Comparison of ENCODE assay signal across 12 cellular contexts in the genomic region with DNA sequence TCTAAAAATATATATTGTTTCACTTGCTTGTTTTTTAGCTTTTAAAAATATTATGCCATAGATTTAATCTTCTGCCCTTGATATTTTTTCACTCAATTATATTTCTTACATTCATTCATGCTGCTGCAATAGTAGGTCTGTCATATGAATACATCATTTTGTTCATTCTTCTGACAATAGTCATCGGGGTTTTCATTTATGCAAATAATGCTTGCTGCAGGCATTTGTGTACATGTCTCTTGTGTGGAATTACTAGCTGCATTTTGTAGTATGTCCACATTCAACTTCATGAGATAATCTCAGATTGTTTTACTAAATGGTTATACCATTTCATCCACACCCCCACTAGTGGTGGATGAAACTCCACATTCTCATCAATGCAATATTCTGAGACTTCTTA. TPM values are rescaled to one million over a fixed set of nuclear protein-coding genes. Genes with fewer than 3 reads are reported as not detected.
A peak's percentile ranks its signal among the peaks of the same experiment; 100 is the strongest.
DNase-seq lines count a peak whose midpoint lies in the region; ATAC-seq lines count a peak whose summit lies in the region.
"Had no signal": no experiment of that assay in that cellular context is flagged by ENCODE, and none has a peak within 500 bp of the region (broad histone marks: within the 10 kb centered on the region; RNA-seq: fewer than 3 reads in every experiment).

No MANE protein-coding gene starts in this region.

- H3K9me3 Mint-ChIP-seq in memory B cell = no peaks in the 10 kb centered on the region
- H3K9me3 Mint-ChIP-seq: naive thymus-derived CD8-positive, alpha-beta T cell had no signal

- DNase-seq in T-helper 17 cell (no peak), memory B cell (ENCODE audit: low spot score in 2 of 2) (no peak), hypothalamus (lab: John Stamatoyannopoulos, UW) (no peak)
- no peak for DNase-seq in stimulated activated CD4-positive, alpha-beta T cell treated with anti-CD3 and anti-CD28 coated beads, Interleukin-2, amount 100 ng/mL, for 24 hours
- DNase-seq: naive thymus-derived CD8-positive, alpha-beta T cell; NCI-H510A treated with DMSO at 0.1 percent for 48 hours; SJCRH30; testis had no signal

- no peaks in the 10 kb centered on the region for H3K9me3 ChIP-seq in T-helper 17 cell (ENCODE audit: control insufficient read depth, low read length, poor library complexity, severe bottlenecking)
- H3K9me3 ChIP-seq: SJCRH30, testis had no signal

- no peak overlapping the region for H3K4me3 Mint-ChIP-seq in T-helper 17 cell
- no peak overlapping the region for H3K4me3 Mint-ChIP-seq in memory B cell

- H3K4me1 Mint-ChIP-seq in T-helper 17 cell (peaks cover 24% of the 10 kb centered on the region), memory B cell (peaks cover 22% of the 10 kb centered on the region)

- H3K27me3 Mint-ChIP-seq in T-helper 17 cell (no peaks in the 10 kb centered on the region), memory B cell (no peaks in the 10 kb centered on the region)
- H3K27me3 Mint-ChIP-seq: naive thymus-derived CD8-positive, alpha-beta T cell had no signal

- peak; percentile 36 for ATAC-seq in GM18511 (IDR thresholded peaks at IDR 0.05; ENCODE audit: unreplicated experiment)
- ATAC-seq in HG02884 (IDR thresholded peaks at IDR 0.05; ENCODE audit: unreplicated experiment) = peak; percentile 54
- ATAC-seq in T-helper 17 cell = no peak
- ATAC-seq in memory B cell (ENCODE audit: low read depth) = peak; percentile 42
- ATAC-seq in HG03139 (IDR thresholded peaks at IDR 0.05; ENCODE audit: unreplicated experiment) = no peak
- ATAC-seq: sciatic nerve had no signal

- no peaks in the 10 kb centered on the region for H3K36me3 Mint-ChIP-seq in T-helper 17 cell (ENCODE audit: low read depth)
- no peaks in the 10 kb centered on the region for H3K36me3 Mint-ChIP-seq in memory B cell
- H3K36me3 Mint-ChIP-seq: naive thymus-derived CD8-positive, alpha-beta T cell had no signal

- H3K27ac Mint-ChIP-seq in T-helper 17 cell = peak overlapping the region; percentile 63
- peak overlapping the region; percentile 22 for H3K27ac Mint-ChIP-seq in memory B cell

RNA-seq across cellular contexts. Expression of a gene that starts 5.3 kb away (rescaled TPM):
- total RNA-seq in T-helper 17 cell = 1 to 10 TPM; 4.9 to 5.7 TPM

Comparison
In these comparisons a context has a peak if more than half of its experiments do, and no peak if none do; other contexts are left out.
1. ATAC-seq: peak in GM18511 (single experiment), HG02884 (single experiment) and memory B cell (single experiment); none in T-helper 17 cell (single experiment) and HG03139 (single experiment).